In genomic region chr4:22988526-22988925, GRCh38 we compare ENCODE assay signal across 26 cellular contexts.
"Had no signal": no experiment of that assay in that cellular context is flagged by ENCODE, and none has a peak within 500 bp of the region (broad histone marks: within the 10 kb centered on the region; RNA-seq: fewer than 3 reads in every experiment).

No MANE protein-coding gene starts in this region.

- H2AFZ ChIP-seq: hepatocyte had no signal

- H3K36me3 ChIP-seq: adrenal gland, left ventricle myocardium inferior, pancreas, suprapubic skin, transverse colon had no signal

- H3K9me3 ChIP-seq: adrenal gland, pancreas, psoas muscle, suprapubic skin had no signal

- DNase-seq: activated B cell treated with CpG ODN at 0.5 μM for 24 hours; activated CD4-positive, alpha-beta T cell treated with anti-CD3 and anti-CD28 coated beads for 36 hours; activated CD4-positive, alpha-beta T cell treated with anti-CD3 and anti-CD28 coated beads, Interleukin-2, amount 50 U/mL, for 4 hours; activated CD8-positive, alpha-beta memory T cell treated with anti-CD3 and anti-CD28 coated beads for 24 hours; activated CD8-positive, alpha-beta memory T cell treated with anti-CD3 and anti-CD28 coated beads, Interleukin-2, amount 50 U/mL, for 4 hours; activated T-cell treated with anti-CD3 and anti-CD28 coated beads, Interleukin-2, amount 50 U/mL, for 24 hours; adrenal gland; cerebellar nuclear complex; endodermal cell; immature natural killer cell; left ventricle myocardium inferior; natural killer cell; pancreas; psoas muscle; right cardiac atrium; stimulated activated CD4-positive, alpha-beta T cell treated with anti-CD3 and anti-CD28 coated beads, Interleukin-1b, Interleukin-23, amount 100 ng/mL, for 48 hours; stimulated activated naive CD8-positive, alpha-beta T cell treated with anti-CD3 and anti-CD28 coated beads, Interleukin-15, amount 100 ng/mL, for 72 hours; T-helper 1 cell; T-helper 9 cell; transverse colon had no signal

- H3K27ac ChIP-seq: adrenal gland, coronary artery, hepatocyte, left ventricle myocardium inferior, pancreas, psoas muscle, skin epidermis, suprapubic skin, transverse colon had no signal

- H3K4me2 ChIP-seq: hepatocyte had no signal

- H3K4me3 Mint-ChIP-seq: activated B cell treated with CpG ODN at 0.5 μM for 24 hours; activated CD4-positive, alpha-beta T cell treated with anti-CD3 and anti-CD28 coated beads for 36 hours; activated naive CD8-positive, alpha-beta T cell; activated T-cell treated with anti-CD3 and anti-CD28 coated beads, Interleukin-2, amount 50 U/mL, for 24 hours; activated T-helper 17 cell treated with anti-CD3 and anti-CD28 coated beads, Interleukin-2, amount 50 U/mL, for 72 hours; endodermal cell; immature natural killer cell; natural killer cell; stimulated activated naive CD8-positive, alpha-beta T cell treated with anti-CD3 and anti-CD28 coated beads, Interleukin-15, amount 100 ng/mL, for 72 hours had no signal

- H3K79me2 ChIP-seq: hepatocyte had no signal

- H3K4me1 Mint-ChIP-seq: activated B cell treated with CpG ODN at 0.5 μM for 24 hours; activated CD4-positive, alpha-beta T cell treated with anti-CD3 and anti-CD28 coated beads for 36 hours; activated T-helper 17 cell treated with anti-CD3 and anti-CD28 coated beads, Interleukin-2, amount 50 U/mL, for 72 hours; endodermal cell; immature natural killer cell; natural killer cell; stimulated activated naive CD8-positive, alpha-beta T cell treated with anti-CD3 and anti-CD28 coated beads, Interleukin-15, amount 100 ng/mL, for 72 hours had no signal

- H3K4me1 ChIP-seq: adrenal gland, left ventricle myocardium inferior, pancreas, psoas muscle, suprapubic skin, transverse colon had no signal

- H3K36me3 Mint-ChIP-seq: activated naive CD8-positive, alpha-beta T cell; immature natural killer cell had no signal

- H3K27ac Mint-ChIP-seq: activated B cell treated with CpG ODN at 0.5 μM for 24 hours; activated CD4-positive, alpha-beta T cell treated with anti-CD3 and anti-CD28 coated beads for 36 hours; activated naive CD8-positive, alpha-beta T cell; activated T-cell treated with anti-CD3 and anti-CD28 coated beads, Interleukin-2, amount 50 U/mL, for 24 hours; activated T-helper 17 cell treated with anti-CD3 and anti-CD28 coated beads, Interleukin-2, amount 50 U/mL, for 72 hours; endodermal cell; immature natural killer cell; natural killer cell; stimulated activated naive CD8-positive, alpha-beta T cell treated with anti-CD3 and anti-CD28 coated beads, Interleukin-15, amount 100 ng/mL, for 72 hours had no signal

- H3K4me3 ChIP-seq: adrenal gland, coronary artery, hepatocyte, left ventricle myocardium inferior, pancreas, psoas muscle, skin epidermis, suprapubic skin, transverse colon had no signal

- H3K27me3 Mint-ChIP-seq: activated B cell treated with CpG ODN at 0.5 μM for 24 hours; activated CD4-positive, alpha-beta T cell treated with anti-CD3 and anti-CD28 coated beads for 36 hours; activated naive CD8-positive, alpha-beta T cell; activated T-cell treated with anti-CD3 and anti-CD28 coated beads, Interleukin-2, amount 50 U/mL, for 24 hours; activated T-helper 17 cell treated with anti-CD3 and anti-CD28 coated beads, Interleukin-2, amount 50 U/mL, for 72 hours; stimulated activated naive CD8-positive, alpha-beta T cell treated with anti-CD3 and anti-CD28 coated beads, Interleukin-15, amount 100 ng/mL, for 72 hours had no signal

- H3K27me3 ChIP-seq: adrenal gland, hepatocyte, pancreas, suprapubic skin, transverse colon had no signal

- ATAC-seq: activated CD4-positive, alpha-beta T cell treated with anti-CD3 and anti-CD28 coated beads for 36 hours; activated T-helper 17 cell treated with anti-CD3 and anti-CD28 coated beads, Interleukin-2, amount 50 U/mL, for 72 hours; natural killer cell; pancreas; right cardiac atrium; stimulated activated naive CD8-positive, alpha-beta T cell treated with anti-CD3 and anti-CD28 coated beads, Interleukin-15, amount 100 ng/mL, for 72 hours had no signal
